In the genomic region with DNA sequence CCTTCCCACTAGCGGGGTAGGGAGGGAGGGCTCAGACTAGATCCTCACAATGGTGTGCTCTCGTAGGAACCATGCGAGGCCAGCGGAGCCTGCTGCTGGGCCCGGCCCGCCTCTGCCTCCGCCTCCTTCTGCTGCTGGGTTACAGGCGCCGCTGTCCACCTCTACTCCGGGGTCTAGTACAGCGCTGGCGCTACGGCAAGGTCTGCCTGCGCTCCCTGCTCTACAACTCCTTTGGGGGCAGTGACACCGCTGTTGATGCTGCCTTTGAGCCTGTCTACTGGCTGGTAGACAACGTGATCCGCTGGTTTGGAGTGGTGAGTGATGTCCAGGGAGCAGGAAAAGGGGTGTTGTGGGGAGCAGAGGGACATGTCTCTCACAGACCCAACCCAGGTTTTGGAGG, we compare ENCODE assay signal across 23 cellular contexts. TPM values are rescaled to one million over a fixed set of nuclear protein-coding genes. Genes with fewer than 3 reads are reported as not detected.
DNase-seq lines count a peak whose midpoint lies in the region; ATAC-seq and TF ChIP-seq lines count a peak whose summit lies in the region.
"Had no signal": no experiment of that assay in that cellular context is flagged by ENCODE, and none has a peak within 500 bp of the region (broad histone marks: within the 10 kb centered on the region; RNA-seq: fewer than 3 reads in every experiment).

No MANE protein-coding gene starts in this region.

- ATAC-seq in CD4-positive, alpha-beta T cell (ENCODE audit: poor library complexity), result no peak
- ATAC-seq in WTC11 (peak; percentile 19), lower lobe of right lung (no peak)
- ATAC-seq: Right ventricle myocardium inferior had no signal

- peaks cover 73% of the 10 kb centered on the region for H3K4me1 Mint-ChIP-seq in activated CD4-positive, alpha-beta memory T cell treated with anti-CD3 and anti-CD28 coated beads for 36 hours (ENCODE audit: low read depth)
- peaks cover 34% of the 10 kb centered on the region for H3K4me1 Mint-ChIP-seq in activated CD4-positive, alpha-beta memory T cell treated with anti-CD3 and anti-CD28 coated beads, Interleukin-2, amount 10 ng/mL, durations not matched to agents 7 days and 5 days
- peaks cover 46% of the 10 kb centered on the region for H3K4me1 Mint-ChIP-seq in CD4-positive, alpha-beta T cell (ENCODE audit: low read depth)
- H3K4me1 Mint-ChIP-seq in WTC11, result peaks cover 9% of the 10 kb centered on the region; the same call in 1 of the 2 replicates

- CTCF ChIA-PET in activated CD4-positive, alpha-beta memory T cell treated with anti-CD3 and anti-CD28 coated beads for 36 hours (lab: Charles Lee), result no interaction called here
- CTCF ChIA-PET in activated CD4-positive, alpha-beta memory T cell treated with anti-CD3 and anti-CD28 coated beads, Interleukin-2, amount 10 ng/mL, durations not matched to agents 7 days and 5 days (lab: Charles Lee), result no interaction called here
- CTCF ChIA-PET in CD4-positive, alpha-beta T cell (lab: Charles Lee), result no interaction called here
- CTCF ChIA-PET in WTC11 (lab: Charles Lee), result no interaction called here

- H3K27me3 Mint-ChIP-seq in activated CD4-positive, alpha-beta memory T cell treated with anti-CD3 and anti-CD28 coated beads for 36 hours, result no peaks in the 10 kb centered on the region
- H3K27me3 Mint-ChIP-seq in activated CD4-positive, alpha-beta memory T cell treated with anti-CD3 and anti-CD28 coated beads, Interleukin-2, amount 10 ng/mL, durations not matched to agents 7 days and 5 days, result no peaks in the 10 kb centered on the region
- H3K27me3 Mint-ChIP-seq in CD4-positive, alpha-beta T cell, result no peaks in the 10 kb centered on the region
- no peaks in the 10 kb centered on the region for H3K27me3 Mint-ChIP-seq in WTC11 (ENCODE audit: low read depth)

- no peak for TF ChIP-seq CTCF in CD4-positive, alpha-beta T cell (IDR thresholded peaks at IDR 0.05)
- TF ChIP-seq CTCF in WTC11 (IDR thresholded peaks at IDR 0.05) (no peak), lower lobe of right lung (IDR thresholded peaks at IDR 0.05) (no peak), brain microvascular endothelial cell (IDR thresholded peaks at IDR 0.05; ENCODE audit: low read depth, low read length, missing control alignments) (no peak)

- H3K36me3 ChIP-seq in lower lobe of right lung (peaks cover 47% of the 10 kb centered on the region), brain microvascular endothelial cell (replicated peaks) (peaks cover 41% of the 10 kb centered on the region)

- H3K27me3 ChIP-seq in CD4-positive, alpha-beta T cell (ENCODE audit: control insufficient read depth, insufficient read depth, low read length), result no peaks in the 10 kb centered on the region
- H3K27me3 ChIP-seq in lower lobe of right lung (ENCODE audit: low read depth) (no peaks in the 10 kb centered on the region), brain microvascular endothelial cell (replicated peaks) (no peaks in the 10 kb centered on the region)
- H3K27me3 ChIP-seq: Peyer's patch had no signal

- no peaks in the 10 kb centered on the region for H3K9me3 Mint-ChIP-seq in activated CD4-positive, alpha-beta memory T cell treated with anti-CD3 and anti-CD28 coated beads for 36 hours
- H3K9me3 Mint-ChIP-seq in activated CD4-positive, alpha-beta memory T cell treated with anti-CD3 and anti-CD28 coated beads, Interleukin-2, amount 10 ng/mL, durations not matched to agents 7 days and 5 days, result no peaks in the 10 kb centered on the region
- H3K9me3 Mint-ChIP-seq in CD4-positive, alpha-beta T cell, result no peaks in the 10 kb centered on the region
- H3K9me3 Mint-ChIP-seq in WTC11, result no peaks in the 10 kb centered on the region
- H3K9me3 Mint-ChIP-seq: H9, HFFc6 had no signal

- no peaks in the 10 kb centered on the region for H3K9me3 ChIP-seq in CD4-positive, alpha-beta T cell (ENCODE audit: control insufficient read depth, low read length)
- H3K9me3 ChIP-seq in lower lobe of right lung, result no peaks in the 10 kb centered on the region
- H3K9me3 ChIP-seq: Peyer's patch had no signal

- peaks cover 74% of the 10 kb centered on the region for H3K4me1 ChIP-seq in lower lobe of right lung

- H3K36me3 Mint-ChIP-seq in activated CD4-positive, alpha-beta memory T cell treated with anti-CD3 and anti-CD28 coated beads for 36 hours, result peaks cover 26% of the 10 kb centered on the region
- H3K36me3 Mint-ChIP-seq in activated CD4-positive, alpha-beta memory T cell treated with anti-CD3 and anti-CD28 coated beads, Interleukin-2, amount 10 ng/mL, durations not matched to agents 7 days and 5 days (ENCODE audit: low read depth), result peaks cover 53% of the 10 kb centered on the region
- H3K36me3 Mint-ChIP-seq in CD4-positive, alpha-beta T cell (ENCODE audit: low read depth), result peaks cover 55% of the 10 kb centered on the region
- H3K36me3 Mint-ChIP-seq in WTC11, result peaks cover 41% of the 10 kb centered on the region

- no peak for DNase-seq in activated CD4-positive, alpha-beta memory T cell treated with anti-CD3 and anti-CD28 coated beads for 36 hours
- DNase-seq in activated CD4-positive, alpha-beta memory T cell treated with anti-CD3 and anti-CD28 coated beads, Interleukin-2, amount 10 ng/mL, durations not matched to agents 7 days and 5 days, result no peak
- no peak for DNase-seq in CD4-positive, alpha-beta T cell
- DNase-seq in WTC11 (ENCODE audit: low spot score) (no peak), lower lobe of right lung (no peak), brain microvascular endothelial cell (no peak), dedifferentiated amniotic fluid mesenchymal stem cell (ENCODE audit: extremely low spot score) (no peak), DMS 273 (lab: John Stamatoyannopoulos, UW; ENCODE audit: unreplicated experiment) (no peak)
- DNase-seq: 8988T, AML-193, C1 segment of cervical spinal cord, EL, GF-D8, H9, HFFc6, MM.1S, NCI-H1048, NCI-H1417 treated with DMSO at 0.1 percent for 48 hours, NCI-H187, NCI-H446, NCI-H526, Peyer's patch had no signal

- H3K4me3 Mint-ChIP-seq in activated CD4-positive, alpha-beta memory T cell treated with anti-CD3 and anti-CD28 coated beads for 36 hours, result no peak overlapping the region
- no peak overlapping the region for H3K4me3 Mint-ChIP-seq in activated CD4-positive, alpha-beta memory T cell treated with anti-CD3 and anti-CD28 coated beads, Interleukin-2, amount 10 ng/mL, durations not matched to agents 7 days and 5 days
- no peak overlapping the region for H3K4me3 Mint-ChIP-seq in CD4-positive, alpha-beta T cell
- no peak overlapping the region for H3K4me3 Mint-ChIP-seq in WTC11
- H3K4me3 Mint-ChIP-seq: H9, HFFc6 had no signal

- POLR2A ChIA-PET in activated CD4-positive, alpha-beta memory T cell treated with anti-CD3 and anti-CD28 coated beads for 36 hours (lab: Charles Lee), result no interaction called here
- POLR2A ChIA-PET in activated CD4-positive, alpha-beta memory T cell treated with anti-CD3 and anti-CD28 coated beads, Interleukin-2, amount 10 ng/mL, durations not matched to agents 7 days and 5 days (lab: Charles Lee), result no interaction called here
- POLR2A ChIA-PET in CD4-positive, alpha-beta T cell (lab: Charles Lee), result no interaction called here
- POLR2A ChIA-PET in WTC11 (lab: Charles Lee), result no interaction called here

- H3K4me3 ChIP-seq in lower lobe of right lung (no peak overlapping the region), brain microvascular endothelial cell (ENCODE audit: low read depth, low read length) (no peak overlapping the region)
- H3K4me3 ChIP-seq: Peyer's patch had no signal

- in situ Hi-C loops in brain microvascular endothelial cell (cut with HindIII; ENCODE audit: low pct_ligation_motif_present, low sequenced_read_pairs), result no loop called here

- H3K27ac ChIP-seq in CD4-positive, alpha-beta T cell (ENCODE audit: low read depth, low read length), result no peak overlapping the region
- H3K27ac ChIP-seq in lower lobe of right lung (peak overlapping the region; percentile 25), brain microvascular endothelial cell (no peak overlapping the region)
- H3K27ac ChIP-seq: Peyer's patch had no signal

- intact Hi-C loops in activated CD4-positive, alpha-beta memory T cell treated with anti-CD3 and anti-CD28 coated beads for 36 hours (cut with micrococcal nuclease), result no loop called here
- intact Hi-C loops in CD4-positive, alpha-beta T cell (cut with DNase I, micrococcal nuclease), result no loop called here
- intact Hi-C loops in lower lobe of right lung (cut with DNase I), result no loop called here

- peak overlapping the region; percentile 91 for H3K27ac Mint-ChIP-seq in activated CD4-positive, alpha-beta memory T cell treated with anti-CD3 and anti-CD28 coated beads for 36 hours
- H3K27ac Mint-ChIP-seq in activated CD4-positive, alpha-beta memory T cell treated with anti-CD3 and anti-CD28 coated beads, Interleukin-2, amount 10 ng/mL, durations not matched to agents 7 days and 5 days, result no peak overlapping the region
- peak overlapping the region; percentile 55 for H3K27ac Mint-ChIP-seq in CD4-positive, alpha-beta T cell
- H3K27ac Mint-ChIP-seq in WTC11, result no peak overlapping the region
- H3K27ac Mint-ChIP-seq: H9, HFFc6 had no signal

RNA-seq across cellular contexts. Expression of gene ZDHHC16, which starts 5.6 kb away (rescaled TPM):
- total RNA-seq in activated CD4-positive, alpha-beta memory T cell treated with anti-CD3 and anti-CD28 coated beads for 36 hours, result 10 to 100 TPM; 42.5 to 43.6 TPM
- total RNA-seq in activated CD4-positive, alpha-beta memory T cell treated with anti-CD3 and anti-CD28 coated beads, Interleukin-2, amount 10 ng/mL, durations not matched to agents 7 days and 5 days, result 10 to 100 TPM; 33.9 to 35.7 TPM
- total RNA-seq in CD4-positive, alpha-beta T cell, result 1 to 10 TPM; 6.2 to 6.5 TPM
- 39.6 to 44.4 TPM (median 44.0 TPM) in 3 replicates for total RNA-seq in WTC11 (2021)
- total RNA-seq in lower lobe of right lung, result 56.5 TPM

RNA-seq across cellular contexts. Expression of gene EXOSC1, which starts 5.8 kb away (rescaled TPM):
- 10 to 100 TPM; 69.0 to 75.1 TPM for total RNA-seq in activated CD4-positive, alpha-beta memory T cell treated with anti-CD3 and anti-CD28 coated beads for 36 hours
- 10 to 100 TPM; 49.3 to 49.8 TPM for total RNA-seq in activated CD4-positive, alpha-beta memory T cell treated with anti-CD3 and anti-CD28 coated beads, Interleukin-2, amount 10 ng/mL, durations not matched to agents 7 days and 5 days
- 10 to 100 TPM; 28.8 to 29.7 TPM for total RNA-seq in CD4-positive, alpha-beta T cell
- 48.4 to 53.7 TPM (median 50.0 TPM) in 3 replicates for total RNA-seq in WTC11 (2021)
- 31.0 TPM for total RNA-seq in lower lobe of right lung

RNA-seq across cellular contexts. Expression of gene PGAM1, which starts 25.6 kb away (rescaled TPM):
- total RNA-seq in activated CD4-positive, alpha-beta memory T cell treated with anti-CD3 and anti-CD28 coated beads for 36 hours, result 1,000 to 10,000 TPM; 1,430 to 1,457 TPM
- total RNA-seq in activated CD4-positive, alpha-beta memory T cell treated with anti-CD3 and anti-CD28 coated beads, Interleukin-2, amount 10 ng/mL, durations not matched to agents 7 days and 5 days, result 100 to 1,000 TPM; 509 to 514 TPM
- total RNA-seq in CD4-positive, alpha-beta T cell, result 10 to 100 TPM; 50.7 to 55.5 TPM
- total RNA-seq in WTC11 (2021) (833 to 990 TPM (median 989 TPM) in 3 replicates), lower lobe of right lung (133 TPM)

RNA-seq across cellular contexts. Expression of gene MMS19, which starts 46.6 kb away (rescaled TPM):
- 10 to 100 TPM; 84.7 to 86.8 TPM for total RNA-seq in activated CD4-positive, alpha-beta memory T cell treated with anti-CD3 and anti-CD28 coated beads for 36 hours
- 10 to 100 TPM; 60.6 to 66.3 TPM for total RNA-seq in activated CD4-positive, alpha-beta memory T cell treated with anti-CD3 and anti-CD28 coated beads, Interleukin-2, amount 10 ng/mL, durations not matched to agents 7 days and 5 days
- 10 to 100 TPM; 58.4 to 65.7 TPM for total RNA-seq in CD4-positive, alpha-beta T cell
- 135 to 153 TPM (median 141 TPM) in 3 replicates for total RNA-seq in WTC11 (2021)
- total RNA-seq in lower lobe of right lung, result 65.5 TPM

RNA-seq across cellular contexts. Expression of gene UBTD1, which starts 47.1 kb away (rescaled TPM):
- total RNA-seq in activated CD4-positive, alpha-beta memory T cell treated with anti-CD3 and anti-CD28 coated beads for 36 hours, result 1 to 10 TPM; 1.6 to 2.6 TPM
- 1 to 10 TPM; 1.4 to 1.6 TPM for total RNA-seq in activated CD4-positive, alpha-beta memory T cell treated with anti-CD3 and anti-CD28 coated beads, Interleukin-2, amount 10 ng/mL, durations not matched to agents 7 days and 5 days
- total RNA-seq in CD4-positive, alpha-beta T cell, result under 1 TPM; 0.56 to 0.80 TPM
- 29.1 to 35.7 TPM (median 31.2 TPM) in 3 replicates for total RNA-seq in WTC11 (2021)
- total RNA-seq in lower lobe of right lung, result 37.7 TPM

Comparison
In these comparisons a context has a peak if more than half of its experiments do, and no peak if none do; other contexts are left out.
1. H3K27ac Mint-ChIP-seq: peak in activated CD4-positive, alpha-beta memory T cell treated with anti-CD3 and anti-CD28 coated beads for 36 hours (single experiment) and CD4-positive, alpha-beta T cell (single experiment); none in activated CD4-positive, alpha-beta memory T cell treated with anti-CD3 and anti-CD28 coated beads, Interleukin-2, amount 10 ng/mL, durations not matched to agents 7 days and 5 days (single experiment) and WTC11 (single experiment).